ENCODE assay signal across 8 cellular contexts in genomic region chr3:15860014-15860934, GRCh38.
A peak's percentile ranks its signal among the peaks of the same experiment; 100 is the strongest.
DNase-seq lines count a peak whose midpoint lies in the region; ATAC-seq and TF ChIP-seq lines count a peak whose summit lies in the region.

No MANE protein-coding gene starts in this region.

- DNase-seq in NCI-H128 (lab: John Stamatoyannopoulos, UW; ENCODE audit: unreplicated experiment) (peak; percentile 44), WERI-Rb-1 (peak; percentile 86)
- DNase-seq in stimulated activated naive CD4-positive, alpha-beta T cell (lab: John Stamatoyannopoulos, UW), result peak in 4 of 6 experiments; percentile 3 to 48 (median 34)

- WGBS in mesodermal cell (ENCODE audit: insufficient coverage in 2 of 2), 2 experiments, result 4% methylated on average over 27 to 28 of the region's 55 CpGs

- H3K4me1 ChIP-seq in ACC112 (ENCODE audit: control insufficient read depth, insufficient read depth, low read length, unreplicated experiment), result peaks cover 10% of the 10 kb centered on the region
- peaks cover 9% of the 10 kb centered on the region for H3K4me1 ChIP-seq in endocrine pancreas (ENCODE audit: control insufficient read depth, insufficient read depth, low read length)
- H3K4me1 ChIP-seq in mesodermal cell (ENCODE audit: control insufficient read depth, insufficient read depth, low read length, poor library complexity, severe bottlenecking), result peaks cover 6% of the 10 kb centered on the region

- H3K27me3 ChIP-seq in ACC112 (ENCODE audit: insufficient read depth, low read length) (no peaks in the 10 kb centered on the region), WERI-Rb-1 (ENCODE audit: insufficient read depth, low read depth, severe bottlenecking) (no peaks in the 10 kb centered on the region), endocrine pancreas (ENCODE audit: control insufficient read depth, insufficient read depth, low read length) (no peaks in the 10 kb centered on the region)

- H3K36me3 ChIP-seq in ACC112 (ENCODE audit: insufficient read depth, low read length) (peaks cover 8% of the 10 kb centered on the region), WERI-Rb-1 (no peaks in the 10 kb centered on the region), endocrine pancreas (ENCODE audit: control insufficient read depth, insufficient read depth, low read length) (no peaks in the 10 kb centered on the region), mesodermal cell (ENCODE audit: control insufficient read depth, insufficient read depth, low read length) (no peaks in the 10 kb centered on the region)

- peaks cover 36% of the 10 kb centered on the region for H3K79me2 ChIP-seq in ACC112 (ENCODE audit: control insufficient read depth, insufficient read depth, low read length, unreplicated experiment)

- H3K9me3 ChIP-seq in WERI-Rb-1 (ENCODE audit: severe bottlenecking), result no peaks in the 10 kb centered on the region
- H3K9me3 ChIP-seq in endocrine pancreas (ENCODE audit: control insufficient read depth, low read length), result no peaks in the 10 kb centered on the region
- no peaks in the 10 kb centered on the region for H3K9me3 ChIP-seq in mesodermal cell (ENCODE audit: control insufficient read depth, low read length)

- ATAC-seq in GM18498 (IDR thresholded peaks at IDR 0.05; ENCODE audit: unreplicated experiment), result peak; percentile 68
- peak; percentile 65 for ATAC-seq in HG02798 (IDR thresholded peaks at IDR 0.05; ENCODE audit: poor library complexity, unreplicated experiment)

- H3K27ac ChIP-seq in ACC112 (ENCODE audit: low read depth, low read length) (no peak overlapping the region), WERI-Rb-1 (peak overlapping the region; percentile 88), mesodermal cell (ENCODE audit: low read depth, low read length, severe bottlenecking) (no peak overlapping the region)

- H3K4me3 ChIP-seq in ACC112 (ENCODE audit: low read depth, low read length), result peak overlapping the region; percentile 84
- H3K4me3 ChIP-seq in WERI-Rb-1 (ENCODE audit: low read depth, low read length), result peak overlapping the region; percentile 81
- H3K4me3 ChIP-seq in endocrine pancreas (ENCODE audit: control insufficient read depth, insufficient read depth, low read length), result peak overlapping the region; percentile 83
- H3K4me3 ChIP-seq in mesodermal cell (ENCODE audit: extremely low read depth, insufficient read depth, low read length, poor library complexity, severe bottlenecking), result peak overlapping the region; percentile 78

- H3K9ac ChIP-seq in endocrine pancreas (ENCODE audit: control insufficient read depth, insufficient read depth, low read length), result peak overlapping the region; percentile 81

- H2AFZ ChIP-seq in ACC112 (ENCODE audit: low read length, unreplicated experiment), result peak overlapping the region; percentile 19

- no peak for TF ChIP-seq CTCF in WERI-Rb-1 (IDR thresholded peaks at IDR 0.05; ENCODE audit: low read depth, low read length)

Comparison
In these comparisons a context has a peak if more than half of its experiments do, and no peak if none do; other contexts are left out.
1. DNase-seq: peak in every context shown above with its lines; median percentile 86 in WERI-Rb-1; 44 in NCI-H128; 34 in stimulated activated naive CD4-positive, alpha-beta T cell.